ENCODE assay signal across 8 cellular contexts in genomic region chr7:1459512-1459892, GRCh38. TPM values are rescaled to one million over a fixed set of nuclear protein-coding genes. Genes with fewer than 3 reads are reported as not detected.
DNase-seq lines count a peak whose midpoint lies in the region; ATAC-seq, FAIRE-seq and TF ChIP-seq lines count a peak whose summit lies in the region.

No MANE protein-coding gene starts in this region.

- H3K4me3 ChIP-seq in left ventricle myocardium inferior (peak overlapping the region; percentile 95), prostate gland (peak overlapping the region; percentile 56 to 59), upper lobe of right lung (peak overlapping the region; percentile 70)

- H3K27ac ChIP-seq in left ventricle myocardium inferior (replicated peaks), result peak overlapping the region; percentile 90
- H3K27ac ChIP-seq in prostate gland, result peak overlapping the region; percentile 72 to 86
- peak overlapping the region; percentile 83 for H3K27ac ChIP-seq in upper lobe of right lung

- H3K4me3 Mint-ChIP-seq in T-helper 1 cell treated with Interleukin-12 subunit alpha and Interleukin-12 subunit beta and Interleukin-4 antibody, amounts not matched to agents 30 μg/mL and 1 μg/mL, for 36 hours, result peak overlapping the region; percentile 51

- FAIRE-seq in GM12891 (lab: Jason Lieb, UNC), result peak; percentile 83

- H3K27me3 ChIP-seq in left ventricle myocardium inferior (ENCODE audit: low read depth) (no peaks in the 10 kb centered on the region), prostate gland (replicated peaks; ENCODE audit: insufficient read depth) (no peaks in the 10 kb centered on the region), upper lobe of right lung (no peaks in the 10 kb centered on the region)

- TF ChIP-seq POLR2A in GM12891 (IDR thresholded peaks at IDR 0.05; ENCODE audit: low read depth, low read length) (no peak), prostate gland (IDR thresholded peaks at IDR 0.05) (no peak)

- H3K36me3 Mint-ChIP-seq in T-helper 1 cell treated with Interleukin-12 subunit alpha and Interleukin-12 subunit beta and Interleukin-4 antibody, amounts not matched to agents 30 μg/mL and 1 μg/mL, for 36 hours (ENCODE audit: low read depth), result no peaks in the 10 kb centered on the region

- DNase-seq in GM12891 (ENCODE audit: insufficient read length, low spot score) (peak; percentile 100), NCI-H1436 (lab: John Stamatoyannopoulos, UW) (peak; percentile 99), amniotic stem cell (lab: John Stamatoyannopoulos, UW) (peak; percentile 96), left ventricle myocardium inferior (peak; percentile 100), prostate gland (ENCODE audit: low spot score) (peak; percentile 99), upper lobe of right lung (peak; percentile 100)

- WGBS in prostate gland, result 2% methylated on average over 20 of the region's 35 CpGs

- intact Hi-C loops in left ventricle myocardium inferior (cut with micrococcal nuclease), result no loop called here
- intact Hi-C loops in prostate gland (cut with DNase I), result no loop called here
- intact Hi-C loops in upper lobe of right lung (cut with DNase I), result no loop called here

- peaks cover 5% of the 10 kb centered on the region for H3K4me1 Mint-ChIP-seq in T-helper 1 cell treated with Interleukin-12 subunit alpha and Interleukin-12 subunit beta and Interleukin-4 antibody, amounts not matched to agents 30 μg/mL and 1 μg/mL, for 36 hours (ENCODE audit: low read depth)

- ATAC-seq in HG02852 (IDR thresholded peaks at IDR 0.05; ENCODE audit: unreplicated experiment) (peak; percentile 94), upper lobe of right lung (peak; percentile 92)

- TF ChIP-seq CTCF in left ventricle myocardium inferior (IDR thresholded peaks at IDR 0.05; ENCODE audit: borderline replicate concordance) (no peak), prostate gland (IDR thresholded peaks at IDR 0.05) (no peak), upper lobe of right lung (IDR thresholded peaks at IDR 0.05) (no peak)

- no peak overlapping the region for H3K27ac Mint-ChIP-seq in T-helper 1 cell treated with Interleukin-12 subunit alpha and Interleukin-12 subunit beta and Interleukin-4 antibody, amounts not matched to agents 30 μg/mL and 1 μg/mL, for 36 hours

- no peaks in the 10 kb centered on the region for H3K27me3 Mint-ChIP-seq in T-helper 1 cell treated with Interleukin-12 subunit alpha and Interleukin-12 subunit beta and Interleukin-4 antibody, amounts not matched to agents 30 μg/mL and 1 μg/mL, for 36 hours (ENCODE audit: low read depth)

- no peaks in the 10 kb centered on the region for H3K9me3 ChIP-seq in left ventricle myocardium inferior (replicated peaks)
- H3K9me3 ChIP-seq in prostate gland, result no peaks in the 10 kb centered on the region
- H3K9me3 ChIP-seq in upper lobe of right lung, result no peaks in the 10 kb centered on the region

- peaks cover 75% of the 10 kb centered on the region for H3K4me1 ChIP-seq in left ventricle myocardium inferior
- peaks cover 15% of the 10 kb centered on the region for H3K4me1 ChIP-seq in prostate gland (replicated peaks)
- peaks cover 60% of the 10 kb centered on the region for H3K4me1 ChIP-seq in upper lobe of right lung

- H3K9me3 Mint-ChIP-seq in T-helper 1 cell treated with Interleukin-12 subunit alpha and Interleukin-12 subunit beta and Interleukin-4 antibody, amounts not matched to agents 30 μg/mL and 1 μg/mL, for 36 hours, result no peaks in the 10 kb centered on the region

- H3K36me3 ChIP-seq in left ventricle myocardium inferior (no peaks in the 10 kb centered on the region), prostate gland (no peaks in the 10 kb centered on the region), upper lobe of right lung (no peaks in the 10 kb centered on the region)

TF ChIP-seq in GM12891, 5 proteins besides CTCF, POLR2A, EP300 and RAD21:
- TF ChIP-seq PAX5 (IDR thresholded peaks at IDR 0.05; ENCODE audit: insufficient read depth, low read length, severe bottlenecking) (no peak), POU2F2 (IDR thresholded peaks at IDR 0.05; ENCODE audit: low read depth, low read length) (no peak)

RNA-seq across cellular contexts. Expression of gene MICALL2, which starts 0.2 kb away (rescaled TPM):
- 1.2 TPM for polyA plus RNA-seq in GM12891 (2012; ENCODE audit: low read depth, missing spikeins)
- total RNA-seq in left ventricle myocardium inferior (8.3 TPM), prostate gland (10 to 100 TPM; 31.1 to 42.0 TPM), upper lobe of right lung (37.6 TPM)

RNA-seq across cellular contexts. Expression of gene INTS1, which starts 44.7 kb away (rescaled TPM):
- polyA plus RNA-seq in GM12891 (2012; ENCODE audit: low read depth, missing spikeins), result 33.2 TPM
- total RNA-seq in left ventricle myocardium inferior (29.9 TPM), prostate gland (100 to 1,000 TPM in 1 of 2 donors, 10 to 100 TPM in 1; 64.9 to 146 TPM), upper lobe of right lung (49.2 TPM)

Comparison
In these comparisons a context has a peak if more than half of its experiments do, and no peak if none do; other contexts are left out.
1. Peak in every context shown above with its lines: DNase-seq, ATAC-seq, H3K4me3 ChIP-seq and H3K27ac ChIP-seq.